In the genomic region with DNA sequence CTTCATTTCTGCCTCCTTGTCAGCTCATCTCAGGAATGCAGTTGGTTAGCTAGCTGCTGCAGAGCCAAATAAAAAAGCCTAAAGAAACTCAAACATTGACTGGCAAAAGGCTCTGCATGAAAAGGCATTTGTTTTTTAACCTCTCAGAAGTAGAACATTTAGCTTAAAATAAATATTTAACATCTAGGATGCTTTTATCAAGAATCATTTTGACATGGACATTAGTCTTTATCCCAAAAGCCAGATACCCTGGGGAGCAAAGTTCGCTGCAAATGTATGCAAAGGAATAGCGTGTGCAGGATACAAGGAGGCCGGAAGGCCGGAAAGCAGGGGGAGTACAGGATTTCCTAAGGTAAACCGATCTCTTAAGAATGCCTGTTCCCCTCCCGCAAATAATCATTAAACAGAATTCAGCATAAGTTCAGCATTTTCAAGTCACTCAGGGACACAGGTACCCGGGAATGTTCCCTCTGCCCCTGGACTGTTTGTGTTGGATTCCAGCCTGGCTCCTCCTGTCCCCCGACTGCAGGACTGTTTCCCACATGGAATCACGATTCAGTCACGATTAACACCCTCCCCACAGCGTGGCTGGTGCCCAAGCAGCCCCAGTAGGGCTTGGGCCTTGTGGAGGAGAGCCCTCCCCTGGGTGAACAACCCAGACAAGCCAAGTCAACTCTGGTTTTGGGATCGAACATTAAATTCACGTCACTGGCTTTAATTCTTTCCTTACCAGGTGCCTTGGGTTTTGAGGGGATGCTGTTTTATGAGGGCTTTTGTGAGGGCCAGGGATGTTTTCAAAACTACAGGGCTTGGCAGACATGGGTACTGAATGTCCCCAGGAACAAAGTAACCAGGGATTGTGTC, we compare ENCODE assay signal across 8 cellular contexts.
DNase-seq lines count a peak whose midpoint lies in the region; ATAC-seq and TF ChIP-seq lines count a peak whose summit lies in the region.

No MANE protein-coding gene starts in this region.

- H3K9me3 Mint-ChIP-seq in activated CD4-positive, alpha-beta T cell treated with anti-CD3 and anti-CD28 coated beads, Interleukin-2, amount 10 ng/mL, durations not matched to agents 7 days and 5 days, result peaks cover 2% of the 10 kb centered on the region

- H3K27ac ChIP-seq in coronary artery, result peak overlapping the region; percentile 76 to 92
- peak overlapping the region; percentile 92 to 95 for H3K27ac ChIP-seq in lung (ENCODE audit: low read depth in 1 of 2, low read length in 1 of 2)
- H3K27ac ChIP-seq in tibial nerve, result peak overlapping the region; percentile 19 to 57 (median 48)
- H3K27ac ChIP-seq in effector memory CD4-positive, alpha-beta T cell (ENCODE audit: insufficient read depth, low read length, poor library complexity, severe bottlenecking), result no peak overlapping the region

- H3K36me3 ChIP-seq in lung (ENCODE audit: control insufficient read depth in 2 of 2, insufficient read depth in 2 of 2, low read length in 2 of 2) (peaks cover 0 to 3% of the 10 kb centered on the region in 2 donors), tibial nerve (no peaks in the 10 kb centered on the region)
- no peaks in the 10 kb centered on the region for H3K36me3 ChIP-seq in effector memory CD4-positive, alpha-beta T cell (ENCODE audit: control insufficient read depth, insufficient read depth, low read length)

- no peaks in the 10 kb centered on the region for H3K27me3 Mint-ChIP-seq in activated CD4-positive, alpha-beta T cell treated with anti-CD3 and anti-CD28 coated beads, Interleukin-2, amount 10 ng/mL, durations not matched to agents 7 days and 5 days

- 36 to 55% methylated on average over 13 of the region's 13 CpGs for WGBS in lung, 2 donors
- WGBS in tibial nerve, 2 donors, result 44 to 54% methylated on average over 13 of the region's 13 CpGs

- TF ChIP-seq POLR2A in tibial nerve (IDR thresholded peaks at IDR 0.05), result no peak

- no peak for ATAC-seq in lung (ENCODE audit: insufficient read depth, low FRiP score)

- H3K4me3 ChIP-seq in coronary artery (peak overlapping the region; percentile 33), lung (no peak overlapping the region), tibial nerve (no peak overlapping the region)
- no peak overlapping the region for H3K4me3 ChIP-seq in effector memory CD4-positive, alpha-beta T cell (ENCODE audit: insufficient read depth, low read depth, low read length, poor library complexity, severe bottlenecking)

- TF ChIP-seq CTCF in coronary artery (IDR thresholded peaks at IDR 0.05) (no peak), lung (IDR thresholded peaks at IDR 0.05; ENCODE audit: control extremely low read depth, extremely low read depth) (no peak), tibial nerve (IDR thresholded peaks at IDR 0.05) (no peak)

- H3K9me3 ChIP-seq in lung (ENCODE audit: control insufficient read depth in 2 of 2, insufficient read depth in 1 of 2, low read length in 1 of 2), result peaks cover 0 to 3% of the 10 kb centered on the region in 2 donors
- no peaks in the 10 kb centered on the region for H3K9me3 ChIP-seq in tibial nerve
- no peaks in the 10 kb centered on the region for H3K9me3 ChIP-seq in effector memory CD4-positive, alpha-beta T cell (ENCODE audit: control insufficient read depth, low read length)

- H3K36me3 Mint-ChIP-seq in activated CD4-positive, alpha-beta T cell treated with anti-CD3 and anti-CD28 coated beads, Interleukin-2, amount 10 ng/mL, durations not matched to agents 7 days and 5 days (ENCODE audit: low read depth), result peaks cover 23% of the 10 kb centered on the region

- peaks cover 62% of the 10 kb centered on the region for H3K4me1 Mint-ChIP-seq in activated CD4-positive, alpha-beta T cell treated with anti-CD3 and anti-CD28 coated beads, Interleukin-2, amount 10 ng/mL, durations not matched to agents 7 days and 5 days

- H3K4me1 ChIP-seq in lung (ENCODE audit: control insufficient read depth in 2 of 2, insufficient read depth in 2 of 2, low read length in 2 of 2) (peaks cover 26 to 35% of the 10 kb centered on the region in 2 donors), tibial nerve (peaks cover 0 to 35% (median 17%) of the 10 kb centered on the region in 4 donors)
- peaks cover 12% of the 10 kb centered on the region for H3K4me1 ChIP-seq in effector memory CD4-positive, alpha-beta T cell (ENCODE audit: control insufficient read depth, insufficient read depth, low read length, poor library complexity, severe bottlenecking)

- no peaks in the 10 kb centered on the region for H3K27me3 ChIP-seq in lung (ENCODE audit: control insufficient read depth, insufficient read depth)
- H3K27me3 ChIP-seq in tibial nerve, result no peaks in the 10 kb centered on the region
- no peaks in the 10 kb centered on the region for H3K27me3 ChIP-seq in effector memory CD4-positive, alpha-beta T cell (replicated peaks; ENCODE audit: control insufficient read depth, insufficient read depth, low read length, poor library complexity, severe bottlenecking)

- peak overlapping the region; percentile 78 for H3K27ac Mint-ChIP-seq in activated CD4-positive, alpha-beta T cell treated with anti-CD3 and anti-CD28 coated beads, Interleukin-2, amount 10 ng/mL, durations not matched to agents 7 days and 5 days

- DNase-seq in activated CD4-positive, alpha-beta T cell treated with anti-CD3 and anti-CD28 coated beads, Interleukin-2, amount 10 ng/mL, durations not matched to agents 7 days and 5 days, result no peak
- DNase-seq in activated CD4-positive, alpha-beta T cell treated with anti-CD3 and anti-CD28 coated beads for 1 hour, result no peak
- DNase-seq in coronary artery (ENCODE audit: low spot score), result no peak
- no peak for DNase-seq in lung (ENCODE audit: low spot score)
- no peak for DNase-seq in tibial nerve (ENCODE audit: low spot score in 2 of 2)
- no peak for DNase-seq in NCI-H1930 (lab: John Stamatoyannopoulos, UW)
- no peak for DNase-seq in effector memory CD4-positive, alpha-beta T cell
- DNase-seq in NCI-H2171 (lab: John Stamatoyannopoulos, UW), result no peak

- H3K4me3 Mint-ChIP-seq in activated CD4-positive, alpha-beta T cell treated with anti-CD3 and anti-CD28 coated beads, Interleukin-2, amount 10 ng/mL, durations not matched to agents 7 days and 5 days, result no peak overlapping the region

- POLR2A ChIA-PET in activated CD4-positive, alpha-beta T cell treated with anti-CD3 and anti-CD28 coated beads, Interleukin-2, amount 10 ng/mL, durations not matched to agents 7 days and 5 days (lab: Charles Lee), result no interaction called here

- CTCF ChIA-PET in activated CD4-positive, alpha-beta T cell treated with anti-CD3 and anti-CD28 coated beads, Interleukin-2, amount 10 ng/mL, durations not matched to agents 7 days and 5 days (lab: Charles Lee), result interaction anchor here (0.8 to 2.0 kb wide), 3 partner anchors 13 to 34 kb away, joined by 3 to 4 read pairs (median 4); no protein-coding TSS in a partner anchor

- no peak for TF ChIP-seq EP300 in tibial nerve (IDR thresholded peaks at IDR 0.05)
